1 cellular context compared by ENCODE assay signal in genomic region chr10:97788552-97789442, GRCh38.
A peak's percentile ranks its signal among the peaks of the same experiment; 100 is the strongest.
TF ChIP-seq lines count a peak whose summit lies in the region.

No MANE protein-coding gene starts in this region.

TF ChIP-seq in K562, 482 proteins besides CTCF, POLR2A, EP300 and RAD21 (continued from another document and continues in another):
- TF ChIP-seq CREB5 (CRISPR knock-in tag; IDR thresholded peaks at IDR 0.05): no peak
- no peak for TF ChIP-seq CREBBP (IDR thresholded peaks at IDR 0.05; ENCODE audit: low read depth, low read length)
- TF ChIP-seq TRIM25 (IDR thresholded peaks at IDR 0.05; ENCODE audit: borderline replicate concordance): no peak
- no peak for TF ChIP-seq REST (CRISPR knock-in tag; IDR thresholded peaks at IDR 0.05; ENCODE audit: low read depth)
- no peak for TF ChIP-seq PRMT5 (CRISPR knock-in tag; IDR thresholded peaks at IDR 0.05)
- TF ChIP-seq HIVEP1 (CRISPR knock-in tag; IDR thresholded peaks at IDR 0.05): no peak
- TF ChIP-seq MAFG (tag; conservative IDR thresholded peaks at IDR 0.05): no peak
- no peak for TF ChIP-seq ZNF551 (CRISPR knock-in tag; IDR thresholded peaks at IDR 0.05)
- no peak for TF ChIP-seq BACH1 (tag; IDR thresholded peaks at IDR 0.05)
- no peak for TF ChIP-seq EZH2 (IDR thresholded peaks at IDR 0.05; ENCODE audit: borderline replicate concordance, low read depth, low read length)
- no peak for TF ChIP-seq PYGO2 (tag; IDR thresholded peaks at IDR 0.05)
- no peak for TF ChIP-seq CCAR2 (IDR thresholded peaks at IDR 0.05; ENCODE audit: low read depth, low read length)
- no peak for TF ChIP-seq PHF8 (IDR thresholded peaks at IDR 0.05; ENCODE audit: borderline replicate concordance, low read length)
- 0 out of 2 replicates have a peak, but pooled peaks have one; percentile 40 for TF ChIP-seq SMARCA5 (IDR thresholded peaks at IDR 0.05)
- TF ChIP-seq CUX1 (CRISPR knock-in tag; IDR thresholded peaks at IDR 0.05): no peak
- no peak for TF ChIP-seq ZNF24 (IDR thresholded peaks at IDR 0.05)
- peak; percentile 94 for TF ChIP-seq VEZF1 (CRISPR knock-in tag; IDR thresholded peaks at IDR 0.05)
- TF ChIP-seq CEBPG (CRISPR knock-in tag; IDR thresholded peaks at IDR 0.05): no peak
- no peak for TF ChIP-seq CEBPG (tag; conservative IDR thresholded peaks at IDR 0.05 in 1 of 2, IDR thresholded peaks at IDR 0.05 in 1 of 2)
- TF ChIP-seq ZNF3 (CRISPR knock-in tag; IDR thresholded peaks at IDR 0.05): no peak
- TF ChIP-seq TAF9B (IDR thresholded peaks at IDR 0.05; ENCODE audit: partially characterized antibody): no peak
- no peak for TF ChIP-seq NR1H2 (CRISPR knock-in tag; IDR thresholded peaks at IDR 0.05)
- no peak for TF ChIP-seq HSF4 (CRISPR knock-in tag; IDR thresholded peaks at IDR 0.05; ENCODE audit: borderline replicate concordance)
- no peak for TF ChIP-seq SIRT6 (IDR thresholded peaks at IDR 0.05; ENCODE audit: low read depth, low read length)
- no peak for TF ChIP-seq EWSR1 (IDR thresholded peaks at IDR 0.05; ENCODE audit: borderline replicate concordance, low read depth, partially characterized antibody)
- no peak for TF ChIP-seq DLX4 (CRISPR knock-in tag; IDR thresholded peaks at IDR 0.05)
- TF ChIP-seq CTCFL (IDR thresholded peaks at IDR 0.05; ENCODE audit: borderline replicate concordance, insufficient read depth, low read depth, low read length, poor library complexity, severe bottlenecking): no peak
- no peak for TF ChIP-seq TCFL5 (CRISPR knock-in tag; conservative IDR thresholded peaks at IDR 0.05)
- TF ChIP-seq ZNF197 (CRISPR knock-in tag; IDR thresholded peaks at IDR 0.05; ENCODE audit: low read depth): no peak
- TF ChIP-seq KAT8 (IDR thresholded peaks at IDR 0.05; ENCODE audit: low read depth): no peak
- TF ChIP-seq SP2 (IDR thresholded peaks at IDR 0.05; ENCODE audit: extremely low read depth, low read depth, low read length, poor library complexity, severe bottlenecking): no peak
- TF ChIP-seq BRD4 (IDR thresholded peaks at IDR 0.05): no peak
- TF ChIP-seq CBX3 (IDR thresholded peaks at IDR 0.05; ENCODE audit: borderline replicate concordance in 1 of 2, low read length in 2 of 2): no peak
- no peak for TF ChIP-seq KAT7 (CRISPR knock-in tag; IDR thresholded peaks at IDR 0.05; ENCODE audit: borderline replicate concordance)
- 0 out of 2 replicates have a peak, but pooled peaks have one; percentile 44 for TF ChIP-seq CHAMP1 (IDR thresholded peaks at IDR 0.05)
- TF ChIP-seq E2F6 (IDR thresholded peaks at IDR 0.05; ENCODE audit: borderline replicate concordance in 1 of 2, extremely low read depth in 1 of 2, insufficient read depth in 1 of 2, insufficient read length in 1 of 2, low read depth in 1 of 2, low read length in 1 of 2, poor library complexity in 1 of 2, severe bottlenecking in 1 of 2): no peak
- no peak for TF ChIP-seq ZBTB33 (CRISPR knock-in tag; IDR thresholded peaks at IDR 0.05)
- TF ChIP-seq PCBP2 (IDR thresholded peaks at IDR 0.05; ENCODE audit: low read depth, low read length, poor library complexity, severe bottlenecking): no peak
